ENCODE assay signal across 33 cellular contexts in the genomic region with DNA sequence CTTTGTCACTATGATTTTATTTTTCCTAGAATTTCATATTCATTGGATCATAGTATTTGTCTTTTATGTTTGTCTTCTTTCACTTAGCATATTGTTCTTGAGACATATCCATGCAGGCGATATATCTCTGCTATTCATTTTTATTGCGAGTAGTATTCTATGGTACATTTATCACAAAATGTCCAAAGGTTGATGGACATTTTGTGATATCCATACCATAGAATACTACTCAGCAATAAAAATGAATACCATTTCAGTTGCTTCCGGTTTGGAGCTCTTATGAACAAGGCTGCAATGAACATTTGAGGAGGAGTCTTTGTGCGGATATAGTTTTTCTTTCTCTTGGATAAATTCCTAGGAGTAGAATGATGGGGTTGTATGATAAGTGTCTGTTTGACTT. TPM values are rescaled to one million over a fixed set of nuclear protein-coding genes. Genes with fewer than 3 reads are reported as not detected.
"Had no signal": no experiment of that assay in that cellular context is flagged by ENCODE, and none has a peak within 500 bp of the region (broad histone marks: within the 10 kb centered on the region; RNA-seq: fewer than 3 reads in every experiment).

No MANE protein-coding gene starts in this region.

- H3K4me3 ChIP-seq: ascending aorta, cardiac muscle cell had no signal

- H3K27ac ChIP-seq: ascending aorta, cardiac muscle cell, VCaP had no signal

- H3K36me3 ChIP-seq: ascending aorta, cardiac muscle cell had no signal

- H3K36me3 Mint-ChIP-seq: activated CD4-positive, alpha-beta memory T cell treated with anti-CD3 and anti-CD28 coated beads for 36 hours; activated naive CD4-positive, alpha-beta T cell treated with anti-CD3 and anti-CD28 coated beads, Interleukin-2, amount 10 ng/mL, durations not matched to agents 7 days and 5 days; activated naive CD4-positive, alpha-beta T cell treated with anti-CD3 and anti-CD28 coated beads, Interleukin-2, amount 50 U/mL, for 24 hours; activated naive CD8-positive, alpha-beta T cell; activated naive CD8-positive, alpha-beta T cell treated with anti-CD3 and anti-CD28 coated beads, Interleukin-2, amount 10 ng/mL, durations not matched to agents 7 days and 5 days; brain had no signal

- DNase-seq: activated B cell treated with CpG ODN at 0.5 μM for 24 hours; activated CD4-positive, alpha-beta memory T cell treated with anti-CD3 and anti-CD28 coated beads for 36 hours; activated CD4-positive, alpha-beta T cell treated with anti-CD3 and anti-CD28 coated beads for 4 hours; activated CD4-positive, alpha-beta T cell treated with anti-CD3 and anti-CD28 coated beads, Interleukin-2, amount 10 ng/mL, durations not matched to agents 24 days and 14 days; activated CD4-positive, alpha-beta T cell treated with anti-CD3 and anti-CD28 coated beads, Interleukin-2, amount 50 U/mL, for 1 hour; activated CD4-positive, alpha-beta T cell treated with anti-CD3 and anti-CD28 coated beads, Interleukin-2, amount 50 U/mL, for 4 hours; activated CD4-positive, CD25-positive, alpha-beta regulatory T cell treated with anti-CD3 and anti-CD28 coated beads, Interleukin-2, amount 50 U/mL, for 72 hours; activated CD8-positive, alpha-beta memory T cell treated with anti-CD3 and anti-CD28 coated beads, Interleukin-2, amount 50 U/mL, for 4 hours; activated CD8-positive, alpha-beta T cell treated with anti-CD3 and anti-CD28 coated beads for 36 hours; activated effector memory CD4-positive, alpha-beta T cell treated with Interleukin-2 at 50 U/mL for 16 hours; activated gamma-delta T cell; activated naive CD4-positive, alpha-beta T cell treated with anti-CD3 and anti-CD28 coated beads, Interleukin-2, amount 10 ng/mL, durations not matched to agents 7 days and 5 days; activated naive CD4-positive, alpha-beta T cell treated with Interleukin-2 at 50 U/mL for 16 hours; activated naive CD8-positive, alpha-beta T cell treated with anti-CD3 and anti-CD28 coated beads, Interleukin-2, amount 10 ng/mL, durations not matched to agents 7 days and 5 days; activated naive CD8-positive, alpha-beta T cell treated with anti-CD3 and anti-CD28 coated beads, Interleukin-2, amount 50 U/mL, for 24 hours; activated T-cell treated with anti-CD3 and anti-CD28 coated beads, Interleukin-2, amount 50 U/mL, for 24 hours; activated T-cell treated with anti-CD3 and anti-CD28 coated beads, Interleukin-2, amount 50 U/mL, for 48 hours; amygdala; anterior cingulate cortex; central memory CD4-positive, alpha-beta T cell; T-helper 1 cell; T-helper 2 cell; T-helper 9 cell had no signal

- H3K27ac Mint-ChIP-seq: activated B cell treated with CpG ODN at 0.5 μM for 24 hours; activated CD4-positive, alpha-beta memory T cell treated with anti-CD3 and anti-CD28 coated beads for 36 hours; activated CD4-positive, alpha-beta T cell treated with anti-CD3 and anti-CD28 coated beads, Interleukin-2, amount 10 ng/mL, durations not matched to agents 24 days and 14 days; activated CD8-positive, alpha-beta T cell treated with anti-CD3 and anti-CD28 coated beads for 36 hours; activated naive CD4-positive, alpha-beta T cell treated with anti-CD3 and anti-CD28 coated beads, Interleukin-2, amount 10 ng/mL, durations not matched to agents 7 days and 5 days; activated naive CD4-positive, alpha-beta T cell treated with anti-CD3 and anti-CD28 coated beads, Interleukin-2, amount 50 U/mL, for 24 hours; activated naive CD8-positive, alpha-beta T cell; activated naive CD8-positive, alpha-beta T cell treated with anti-CD3 and anti-CD28 coated beads, Interleukin-2, amount 10 ng/mL, durations not matched to agents 7 days and 5 days; activated naive CD8-positive, alpha-beta T cell treated with anti-CD3 and anti-CD28 coated beads, Interleukin-2, amount 50 U/mL, for 24 hours; activated T-cell treated with anti-CD3 and anti-CD28 coated beads, Interleukin-2, amount 50 U/mL, for 24 hours; activated T-helper 2 cell treated with anti-CD3 and anti-CD28 coated beads, Interferon-gamma antibody, Interleukin-2, Interleukin-4, amounts not matched to agents 10 μg/mL and 5 μg/mL and 100 μg/mL, durations not matched to agents 14 hours and 24 hours and 36 hours; brain; T-helper 1 cell treated with Interleukin-12 subunit alpha and Interleukin-12 subunit beta and Interleukin-4 antibody, amounts not matched to agents 30 μg/mL and 1 μg/mL, for 36 hours; T-helper 2 cell treated with Interferon-gamma antibody and Interleukin-4, amounts not matched to agents 5 μg/mL and 100 μg/mL, for 36 hours had no signal

- H3K4me1 ChIP-seq: ascending aorta had no signal

- H3K9me3 ChIP-seq: ascending aorta had no signal

- H3K4me3 Mint-ChIP-seq: activated B cell treated with CpG ODN at 0.5 μM for 24 hours; activated CD4-positive, alpha-beta memory T cell treated with anti-CD3 and anti-CD28 coated beads for 36 hours; activated CD4-positive, alpha-beta T cell treated with anti-CD3 and anti-CD28 coated beads, Interleukin-2, amount 10 ng/mL, durations not matched to agents 24 days and 14 days; activated CD8-positive, alpha-beta T cell treated with anti-CD3 and anti-CD28 coated beads for 36 hours; activated naive CD4-positive, alpha-beta T cell treated with anti-CD3 and anti-CD28 coated beads, Interleukin-2, amount 10 ng/mL, durations not matched to agents 7 days and 5 days; activated naive CD4-positive, alpha-beta T cell treated with anti-CD3 and anti-CD28 coated beads, Interleukin-2, amount 50 U/mL, for 24 hours; activated naive CD8-positive, alpha-beta T cell; activated naive CD8-positive, alpha-beta T cell treated with anti-CD3 and anti-CD28 coated beads, Interleukin-2, amount 10 ng/mL, durations not matched to agents 7 days and 5 days; activated naive CD8-positive, alpha-beta T cell treated with anti-CD3 and anti-CD28 coated beads, Interleukin-2, amount 50 U/mL, for 24 hours; activated T-cell treated with anti-CD3 and anti-CD28 coated beads, Interleukin-2, amount 50 U/mL, for 24 hours; brain; T-helper 1 cell treated with Interleukin-12 subunit alpha and Interleukin-12 subunit beta and Interleukin-4 antibody, amounts not matched to agents 30 μg/mL and 1 μg/mL, for 36 hours; T-helper 2 cell treated with Interferon-gamma antibody and Interleukin-4, amounts not matched to agents 5 μg/mL and 100 μg/mL, for 36 hours had no signal

- ATAC-seq: activated CD8-positive, alpha-beta T cell treated with anti-CD3 and anti-CD28 coated beads for 36 hours; activated naive CD8-positive, alpha-beta T cell treated with anti-CD3 and anti-CD28 coated beads, Interleukin-2, amount 50 U/mL, for 24 hours had no signal

- H3K9me3 Mint-ChIP-seq: activated naive CD4-positive, alpha-beta T cell treated with anti-CD3 and anti-CD28 coated beads, Interleukin-2, amount 10 ng/mL, durations not matched to agents 7 days and 5 days had no signal

- H3K27me3 ChIP-seq: ascending aorta, cardiac muscle cell had no signal

- H3K4me1 Mint-ChIP-seq: activated B cell treated with CpG ODN at 0.5 μM for 24 hours; activated naive CD4-positive, alpha-beta T cell treated with anti-CD3 and anti-CD28 coated beads, Interleukin-2, amount 10 ng/mL, durations not matched to agents 7 days and 5 days; activated naive CD4-positive, alpha-beta T cell treated with anti-CD3 and anti-CD28 coated beads, Interleukin-2, amount 50 U/mL, for 24 hours; activated naive CD8-positive, alpha-beta T cell treated with anti-CD3 and anti-CD28 coated beads, Interleukin-2, amount 10 ng/mL, durations not matched to agents 7 days and 5 days; activated naive CD8-positive, alpha-beta T cell treated with anti-CD3 and anti-CD28 coated beads, Interleukin-2, amount 50 U/mL, for 24 hours; brain had no signal

RNA-seq across cellular contexts. Expression of gene EYA2, which starts 28.8 kb away (rescaled TPM):
- total RNA-seq: activated CD4-positive, alpha-beta memory T cell treated with anti-CD3 and anti-CD28 coated beads for 36 hours; activated CD4-positive, alpha-beta T cell treated with anti-CD3 and anti-CD28 coated beads, Interleukin-2, amount 10 ng/mL, durations not matched to agents 24 days and 14 days; activated CD8-positive, alpha-beta memory T cell treated with anti-CD3 and anti-CD28 coated beads for 36 hours; activated CD8-positive, alpha-beta T cell treated with anti-CD3 and anti-CD28 coated beads for 36 hours; activated naive CD8-positive, alpha-beta T cell treated with anti-CD3 and anti-CD28 coated beads, Interleukin-2, amount 10 ng/mL, durations not matched to agents 7 days and 5 days; activated T-helper 2 cell treated with anti-CD3 and anti-CD28 coated beads, Interferon-gamma antibody, Interleukin-2, Interleukin-4, amounts not matched to agents 10 μg/mL and 5 μg/mL and 100 μg/mL, durations not matched to agents 14 hours and 24 hours and 36 hours had no signal
- polyA plus RNA-seq: cardiac muscle cell had no signal
